ENCODE assay signal across 1 cellular context in genomic region chr3:143808999-143809700, GRCh38.
TF ChIP-seq lines count a peak whose summit lies in the region.

No MANE protein-coding gene starts in this region.

TF ChIP-seq in GM23338, 12 proteins besides CTCF, POLR2A, EP300 and RAD21 (continued from another document):
- TF ChIP-seq ZNF462 (CRISPR knock-in tag; IDR thresholded peaks at IDR 0.05) (no peak), CREB1 (CRISPR knock-in tag; IDR thresholded peaks at IDR 0.05; ENCODE audit: low read depth) (no peak), NANOG (IDR thresholded peaks at IDR 0.05; ENCODE audit: borderline replicate concordance) (no peak), EZH2phosphoT487 (IDR thresholded peaks at IDR 0.05; ENCODE audit: unreplicated experiment) (no peak), POLR2AphosphoS5 (IDR thresholded peaks at IDR 0.05; ENCODE audit: low read depth) (no peak), EZH2 (IDR thresholded peaks at IDR 0.05; ENCODE audit: low read depth, unreplicated experiment) (no peak), ZNF331 (CRISPR knock-in tag; IDR thresholded peaks at IDR 0.05; ENCODE audit: low read depth) (no peak)
- TF ChIP-seq, protein P1, sequence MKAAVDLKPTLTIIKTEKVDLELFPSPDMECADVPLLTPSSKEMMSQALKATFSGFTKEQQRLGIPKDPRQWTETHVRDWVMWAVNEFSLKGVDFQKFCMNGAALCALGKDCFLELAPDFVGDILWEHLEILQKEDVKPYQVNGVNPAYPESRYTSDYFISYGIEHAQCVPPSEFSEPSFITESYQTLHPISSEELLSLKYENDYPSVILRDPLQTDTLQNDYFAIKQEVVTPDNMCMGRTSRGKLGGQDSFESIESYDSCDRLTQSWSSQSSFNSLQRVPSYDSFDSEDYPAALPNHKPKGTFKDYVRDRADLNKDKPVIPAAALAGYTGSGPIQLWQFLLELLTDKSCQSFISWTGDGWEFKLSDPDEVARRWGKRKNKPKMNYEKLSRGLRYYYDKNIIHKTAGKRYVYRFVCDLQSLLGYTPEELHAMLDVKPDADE (IDR thresholded peaks at IDR 0.05), result no peak
